In genomic region chrX:155263854-155264628, GRCh38 we compare ENCODE assay signal across 1 cellular context.
A peak's percentile ranks its signal among the peaks of the same experiment; 100 is the strongest.
TF ChIP-seq lines count a peak whose summit lies in the region.

RAB39B (minus strand) TSS chrX:155264491; CDS start chrX:155264288, 203 bp downstream.

TF ChIP-seq in GM12878, 131 proteins besides CTCF, POLR2A, EP300 and RAD21 (continued from another document):
- TF ChIP-seq, protein P1, sequence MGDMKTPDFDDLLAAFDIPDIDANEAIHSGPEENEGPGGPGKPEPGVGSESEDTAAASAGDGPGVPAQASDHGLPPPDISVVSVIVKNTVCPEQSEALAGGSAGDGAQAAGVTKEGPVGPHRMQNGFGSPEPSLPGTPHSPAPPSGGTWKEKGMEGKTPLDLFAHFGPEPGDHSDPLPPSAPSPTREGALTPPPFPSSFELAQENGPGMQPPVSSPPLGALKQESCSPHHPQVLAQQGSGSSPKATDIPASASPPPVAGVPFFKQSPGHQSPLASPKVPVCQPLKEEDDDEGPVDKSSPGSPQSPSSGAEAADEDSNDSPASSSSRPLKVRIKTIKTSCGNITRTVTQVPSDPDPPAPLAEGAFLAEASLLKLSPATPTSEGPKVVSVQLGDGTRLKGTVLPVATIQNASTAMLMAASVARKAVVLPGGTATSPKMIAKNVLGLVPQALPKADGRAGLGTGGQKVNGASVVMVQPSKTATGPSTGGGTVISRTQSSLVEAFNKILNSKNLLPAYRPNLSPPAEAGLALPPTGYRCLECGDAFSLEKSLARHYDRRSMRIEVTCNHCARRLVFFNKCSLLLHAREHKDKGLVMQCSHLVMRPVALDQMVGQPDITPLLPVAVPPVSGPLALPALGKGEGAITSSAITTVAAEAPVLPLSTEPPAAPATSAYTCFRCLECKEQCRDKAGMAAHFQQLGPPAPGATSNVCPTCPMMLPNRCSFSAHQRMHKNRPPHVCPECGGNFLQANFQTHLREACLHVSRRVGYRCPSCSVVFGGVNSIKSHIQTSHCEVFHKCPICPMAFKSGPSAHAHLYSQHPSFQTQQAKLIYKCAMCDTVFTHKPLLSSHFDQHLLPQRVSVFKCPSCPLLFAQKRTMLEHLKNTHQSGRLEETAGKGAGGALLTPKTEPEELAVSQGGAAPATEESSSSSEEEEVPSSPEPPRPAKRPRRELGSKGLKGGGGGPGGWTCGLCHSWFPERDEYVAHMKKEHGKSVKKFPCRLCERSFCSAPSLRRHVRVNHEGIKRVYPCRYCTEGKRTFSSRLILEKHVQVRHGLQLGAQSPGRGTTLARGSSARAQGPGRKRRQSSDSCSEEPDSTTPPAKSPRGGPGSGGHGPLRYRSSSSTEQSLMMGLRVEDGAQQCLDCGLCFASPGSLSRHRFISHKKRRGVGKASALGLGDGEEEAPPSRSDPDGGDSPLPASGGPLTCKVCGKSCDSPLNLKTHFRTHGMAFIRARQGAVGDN (IDR thresholded peaks at IDR 0.05): 0 out of 2 replicates have a peak, but pooled peaks have one; percentile 18
- TF ChIP-seq GATAD2B (conservative IDR thresholded peaks at IDR 0.05; ENCODE audit: low read depth) (0 out of 2 replicates have a peak, but pooled peaks have one; percentile 37), ZNF592 (IDR thresholded peaks at IDR 0.05) (no peak), CREM (IDR thresholded peaks at IDR 0.05; ENCODE audit: low read depth) (peak; percentile 60), ATF2 (IDR thresholded peaks at IDR 0.05; ENCODE audit: low read length) (no peak), SRF (IDR thresholded peaks at IDR 0.05; ENCODE audit: low read depth in 2 of 2, low read length in 2 of 2) (peak in 1 of 2 experiments; percentile 79; a peak in 1 of 4 replicates), DPF2 (IDR thresholded peaks at IDR 0.05) (0 out of 2 replicates have a peak, but pooled peaks have one; percentile 24), CBX5 (IDR thresholded peaks at IDR 0.05; ENCODE audit: low read depth) (no peak), RUNX3 (IDR thresholded peaks at IDR 0.05; ENCODE audit: low read length) (peak; percentile 16), RB1 (IDR thresholded peaks at IDR 0.05; ENCODE audit: borderline replicate concordance) (no peak), CREB1 (IDR thresholded peaks at IDR 0.05; ENCODE audit: low read depth) (peak; percentile 85), JUNB (IDR thresholded peaks at IDR 0.05) (peak; percentile 23; the same call in 1 of the 2 replicates), PML (IDR thresholded peaks at IDR 0.05; ENCODE audit: low read length) (0 out of 2 replicates have a peak, but pooled peaks have one; percentile 49), EGR1 (IDR thresholded peaks at IDR 0.05; ENCODE audit: borderline replicate concordance in 1 of 2, low read depth in 2 of 2, low read length in 2 of 2) (no peak), NKRF (conservative IDR thresholded peaks at IDR 0.05) (0 out of 2 replicates have a peak, but pooled peaks have one; percentile 23)
- TF ChIP-seq, protein P2, sequence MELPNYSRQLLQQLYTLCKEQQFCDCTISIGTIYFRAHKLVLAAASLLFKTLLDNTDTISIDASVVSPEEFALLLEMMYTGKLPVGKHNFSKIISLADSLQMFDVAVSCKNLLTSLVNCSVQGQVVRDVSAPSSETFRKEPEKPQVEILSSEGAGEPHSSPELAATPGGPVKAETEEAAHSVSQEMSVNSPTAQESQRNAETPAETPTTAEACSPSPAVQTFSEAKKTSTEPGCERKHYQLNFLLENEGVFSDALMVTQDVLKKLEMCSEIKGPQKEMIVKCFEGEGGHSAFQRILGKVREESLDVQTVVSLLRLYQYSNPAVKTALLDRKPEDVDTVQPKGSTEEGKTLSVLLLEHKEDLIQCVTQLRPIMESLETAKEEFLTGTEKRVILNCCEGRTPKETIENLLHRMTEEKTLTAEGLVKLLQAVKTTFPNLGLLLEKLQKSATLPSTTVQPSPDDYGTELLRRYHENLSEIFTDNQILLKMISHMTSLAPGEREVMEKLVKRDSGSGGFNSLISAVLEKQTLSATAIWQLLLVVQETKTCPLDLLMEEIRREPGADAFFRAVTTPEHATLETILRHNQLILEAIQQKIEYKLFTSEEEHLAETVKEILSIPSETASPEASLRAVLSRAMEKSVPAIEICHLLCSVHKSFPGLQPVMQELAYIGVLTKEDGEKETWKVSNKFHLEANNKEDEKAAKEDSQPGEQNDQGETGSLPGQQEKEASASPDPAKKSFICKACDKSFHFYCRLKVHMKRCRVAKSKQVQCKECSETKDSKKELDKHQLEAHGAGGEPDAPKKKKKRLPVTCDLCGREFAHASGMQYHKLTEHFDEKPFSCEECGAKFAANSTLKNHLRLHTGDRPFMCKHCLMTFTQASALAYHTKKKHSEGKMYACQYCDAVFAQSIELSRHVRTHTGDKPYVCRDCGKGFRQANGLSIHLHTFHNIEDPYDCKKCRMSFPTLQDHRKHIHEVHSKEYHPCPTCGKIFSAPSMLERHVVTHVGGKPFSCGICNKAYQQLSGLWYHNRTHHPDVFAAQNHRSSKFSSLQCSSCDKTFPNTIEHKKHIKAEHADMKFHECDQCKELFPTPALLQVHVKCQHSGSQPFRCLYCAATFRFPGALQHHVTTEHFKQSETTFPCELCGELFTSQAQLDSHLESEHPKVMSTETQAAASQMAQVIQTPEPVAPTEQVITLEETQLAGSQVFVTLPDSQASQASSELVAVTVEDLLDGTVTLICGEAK (IDR thresholded peaks at IDR 0.05; ENCODE audit: borderline replicate concordance): peak; percentile 67
TF ChIP-seq in GM12878: peak in this region for 19.
